1 cellular context compared by ENCODE assay signal in genomic region chr6:111916747-111917146, GRCh38.
TF ChIP-seq lines count a peak whose summit lies in the region.

No MANE protein-coding gene starts in this region.

TF ChIP-seq in K562, 482 proteins besides CTCF, POLR2A, EP300 and RAD21:
- TF ChIP-seq TFE3 (CRISPR knock-in tag; IDR thresholded peaks at IDR 0.05) (peak; percentile 44), MXI1 (IDR thresholded peaks at IDR 0.05; ENCODE audit: low read depth, low read length) (no peak)
